Comparison of ENCODE assay signal across 20 cellular contexts in genomic region chr10:13957856-13958255, GRCh38.
"Had no signal": no experiment of that assay in that cellular context is flagged by ENCODE, and none has a peak within 500 bp of the region (broad histone marks: within the 10 kb centered on the region; RNA-seq: fewer than 3 reads in every experiment).

No MANE protein-coding gene starts in this region.

- H3K27ac Mint-ChIP-seq: activated naive CD4-positive, alpha-beta T cell treated with anti-CD3 and anti-CD28 coated beads, Interleukin-2, amount 50 U/mL, for 24 hours; memory B cell; neural progenitor cell; progenitor cell of endocrine pancreas had no signal

- H3K36me3 ChIP-seq: brain microvascular endothelial cell, colonic mucosa, neural progenitor cell, thyroid gland had no signal

- H3K4me3 Mint-ChIP-seq: activated naive CD4-positive, alpha-beta T cell treated with anti-CD3 and anti-CD28 coated beads, Interleukin-2, amount 50 U/mL, for 24 hours; memory B cell; neural progenitor cell had no signal

- ATAC-seq: foreskin keratinocyte; mucosa of descending colon; stimulated activated naive CD8-positive, alpha-beta T cell treated with anti-CD3 and anti-CD28 coated beads, Interleukin-15, Interleukin-2, amounts not matched to agents 100 U/mL and 50 U/mL, for 24 hours had no signal

- H3K4me1 ChIP-seq: colonic mucosa, foreskin keratinocyte, neural progenitor cell, thyroid gland had no signal

- H3K27me3 ChIP-seq: brain microvascular endothelial cell, colonic mucosa, neural progenitor cell, thyroid gland had no signal

- H3K4me1 Mint-ChIP-seq: memory B cell had no signal

- H3K27ac ChIP-seq: colonic mucosa, epithelial cell of prostate, foreskin keratinocyte, hepatocyte, neural progenitor cell had no signal

- DNase-seq: activated gamma-delta T cell treated with Interleukin-2 at 50 U/mL for 16 hours; activated T-cell treated with anti-CD3 and anti-CD28 coated beads, Interleukin-2, amount 50 U/mL, for 1 hour; aorta; brain microvascular endothelial cell; central memory CD4-positive, alpha-beta T cell; colonic mucosa; foreskin keratinocyte; mucosa of descending colon; retina; stimulated activated CD4-positive, alpha-beta T cell treated with anti-CD3 and anti-CD28 coated beads, Interleukin-4, amount 100 ng/mL, for 24 hours; stimulated activated naive CD8-positive, alpha-beta T cell treated with anti-CD3 and anti-CD28 coated beads, Interleukin-15, Interleukin-2, amounts not matched to agents 100 U/mL and 50 U/mL, for 24 hours; T-helper 1 cell; T-helper 9 cell; thyroid gland had no signal

- H3K4me3 ChIP-seq: colonic mucosa, hepatocyte, mucosa of descending colon, neural progenitor cell, thyroid gland had no signal

- H3K9me3 ChIP-seq: colonic mucosa, mucosa of descending colon, thyroid gland had no signal

- H3K27me3 Mint-ChIP-seq: activated naive CD4-positive, alpha-beta T cell treated with anti-CD3 and anti-CD28 coated beads, Interleukin-2, amount 50 U/mL, for 24 hours had no signal

- H3K36me3 Mint-ChIP-seq: memory B cell had no signal
